ENCODE assay signal across 8 cellular contexts in the genomic region with DNA sequence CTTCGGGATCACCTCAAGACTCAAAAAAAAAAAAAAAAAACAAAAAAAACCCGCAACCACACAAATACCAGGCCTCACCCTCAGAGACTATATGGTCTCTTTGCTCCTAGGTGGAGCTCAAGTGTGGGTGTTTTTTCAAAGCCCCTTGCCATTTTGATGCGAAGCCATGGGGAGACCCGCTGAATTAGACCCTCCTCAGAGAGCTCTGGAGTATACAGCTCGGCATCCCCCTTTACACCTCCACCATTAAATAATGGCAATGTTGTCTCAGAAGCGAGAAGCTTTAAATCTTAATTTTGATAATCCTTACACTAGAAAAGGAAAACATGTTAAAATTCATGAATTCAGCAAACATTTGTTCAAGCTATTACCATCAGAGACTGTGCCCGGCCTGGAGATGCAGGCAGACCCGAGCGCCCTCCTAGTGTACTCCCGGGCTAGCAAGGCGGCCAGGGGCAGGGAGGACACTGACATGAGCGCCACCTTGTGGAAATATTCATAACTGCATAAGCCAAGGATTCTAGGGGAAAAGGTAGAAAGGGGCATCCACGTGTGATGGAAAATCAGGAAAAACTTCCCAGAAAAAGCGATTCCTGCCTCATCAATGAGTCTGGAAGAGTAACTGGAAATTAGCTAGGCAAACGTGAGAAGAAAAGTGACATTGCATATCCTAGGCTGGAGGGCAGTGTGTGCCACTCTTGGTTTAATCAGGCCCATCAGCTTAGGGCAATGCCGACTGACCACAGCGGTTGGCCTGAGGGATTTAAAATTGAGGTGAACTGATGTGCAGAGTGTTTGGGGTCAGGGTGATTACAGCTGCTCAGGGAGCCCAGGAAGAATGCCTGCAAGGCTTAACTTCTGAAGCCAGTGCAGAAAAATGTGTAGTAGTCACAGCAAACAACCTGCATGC.
DNase-seq lines count a peak whose midpoint lies in the region; ATAC-seq and TF ChIP-seq lines count a peak whose summit lies in the region.

No MANE protein-coding gene starts in this region.

- TF ChIP-seq POLR2A in HCT116 (IDR thresholded peaks at IDR 0.05; ENCODE audit: borderline replicate concordance, extremely low read depth, insufficient read depth, insufficient read length) = no peak

- CTCF ChIA-PET in HCT116 (lab: Charles Lee) = interaction anchor here (0.7 to 2.2 kb wide), 14 partner anchors 9 to 663 kb away, joined by 3 to 27 read pairs (median 6); no protein-coding TSS in a partner anchor

- H3K4me2 ChIP-seq in HCT116 (ENCODE audit: low read length) = no peak overlapping the region

- ATAC-seq in HCT116 = peak; percentile 98

- TF ChIP-seq CTCF in GM06990 (IDR thresholded peaks at IDR 0.05; ENCODE audit: insufficient read depth, low read length, poor library complexity, severe bottlenecking) (peak; percentile 75), HCT116 (IDR thresholded peaks at IDR 0.05 in 2 of 3, conservative IDR thresholded peaks at IDR 0.05 in 1 of 3; ENCODE audit: borderline replicate concordance in 1 of 3, insufficient read depth in 1 of 3, low read depth in 2 of 3, low read length in 2 of 3) (peak; percentile 80 to 90 (median 90))

- H3K79me2 ChIP-seq in HCT116 (ENCODE audit: insufficient read depth, low read length) = no peaks in the 10 kb centered on the region

- no peaks in the 10 kb centered on the region for H3K36me3 ChIP-seq in GM06990 (ENCODE audit: control insufficient read depth, insufficient read depth, low read length)
- H3K36me3 ChIP-seq in HCT116 (ENCODE audit: control insufficient read depth in 1 of 2, insufficient read depth in 2 of 2, low read length in 2 of 2) = no peaks in the 10 kb centered on the region

- H4K20me1 ChIP-seq in HCT116 (ENCODE audit: insufficient read depth) = no peaks in the 10 kb centered on the region

- no peaks in the 10 kb centered on the region for H3K9me3 ChIP-seq in HCT116 (ENCODE audit: control insufficient read depth in 1 of 2, insufficient read depth in 1 of 2, low read depth in 1 of 2, low read length in 2 of 2)

- intact Hi-C loops in HCT116 (cut with micrococcal nuclease) = loop anchor here (1.0 to 2.0 kb wide), 4 partner anchors 178 to 664 kb away; no protein-coding TSS in a partner anchor

- H3K27me3 ChIP-seq in GM06990 (replicated peaks; ENCODE audit: control insufficient read depth, insufficient read depth, low read length) (no peaks in the 10 kb centered on the region), HCT116 (ENCODE audit: insufficient read depth, low read length) (no peaks in the 10 kb centered on the region)

- RAD21 ChIA-PET in HCT116 (lab: Charles Lee; ENCODE audit: low non-redundant PET in 1 of 2, low total read pairs in 2 of 2, uncharacterized antibody in 2 of 2, unreplicated experiment in 2 of 2) = interaction anchor here (0.8 to 1.4 kb wide), 4 partner anchors 177 to 663 kb away, joined by 3 to 7 read pairs (median 3); no protein-coding TSS in a partner anchor

- DNase-seq in GM06990 (ENCODE audit: extremely low read depth, insufficient read length) (peak; percentile 9), HCT116 (ENCODE audit: low read depth, low spot score) (peak; percentile 32), NCI-H1092 (lab: John Stamatoyannopoulos, UW) (peak; percentile 42), T-helper 1 cell (peak in 4 of 5 donors; percentile 31 to 52 (median 36)), astrocyte of the hippocampus (ENCODE audit: low read depth, low spot score) (peak; percentile 70), iPS DF 4.7 (ENCODE audit: extremely low read depth, low spot score) (peak; percentile 68), cortex of kidney (lab: John Stamatoyannopoulos, UW) (no peak)
- peak; percentile 45 for DNase-seq in stimulated activated CD4-positive, alpha-beta T cell treated with anti-CD3 and anti-CD28 coated beads, Interleukin-12 subunit alpha, Interleukin-12 subunit beta, amount 100 ng/mL, for 4 hours

- H3K9ac ChIP-seq in HCT116 (ENCODE audit: low read length) = no peak overlapping the region

- no peaks in the 10 kb centered on the region for H3K4me1 ChIP-seq in HCT116 (ENCODE audit: control insufficient read depth in 1 of 2, insufficient read depth in 2 of 2, low read length in 2 of 2)

- H2AFZ ChIP-seq in HCT116 (ENCODE audit: low read depth, low read length, poor library complexity, severe bottlenecking) = peak overlapping the region; percentile 89

- TF ChIP-seq RAD21 in HCT116 (IDR thresholded peaks at IDR 0.05; ENCODE audit: low read depth) = peak; percentile 86

- H3K4me3 ChIP-seq in GM06990 (replicated peaks; ENCODE audit: low read depth, low read length) = no peak overlapping the region
- H3K4me3 ChIP-seq in HCT116 (replicated peaks in 1 of 2; ENCODE audit: low read depth in 1 of 2, low read length in 2 of 2) = no peak overlapping the region

- no TSS peak for BruUV-seq in HCT116 (replicated peaks; lab: Mats Ljungman, UMichigan)

- no peaks in the 10 kb centered on the region for H3K9me2 ChIP-seq in HCT116 (ENCODE audit: insufficient read depth)

- POLR2A ChIA-PET in HCT116 (lab: Charles Lee) = no interaction called here

- no peak overlapping the region for H3K27ac ChIP-seq in HCT116 (ENCODE audit: low read depth, low read length)

TF ChIP-seq in HCT116, 20 proteins besides CTCF, POLR2A, EP300 and RAD21:
- TF ChIP-seq EZH2 (IDR thresholded peaks at IDR 0.05) (no peak), EGR1 (IDR thresholded peaks at IDR 0.05; ENCODE audit: low read depth) (no peak), EZH2phosphoT487 (IDR thresholded peaks at IDR 0.05; ENCODE audit: borderline replicate concordance) (no peak), CEBPB (IDR thresholded peaks at IDR 0.05; ENCODE audit: low read depth) (no peak), SP1 (IDR thresholded peaks at IDR 0.05; ENCODE audit: low read depth) (no peak), JUND (IDR thresholded peaks at IDR 0.05) (no peak), FOSL1 (IDR thresholded peaks at IDR 0.05; ENCODE audit: low read depth) (no peak), YY1 (IDR thresholded peaks at IDR 0.05; ENCODE audit: extremely low read depth, insufficient replicate concordance, low read depth, low read length) (no peak), MAX (IDR thresholded peaks at IDR 0.05) (no peak), ELF1 (IDR thresholded peaks at IDR 0.05; ENCODE audit: borderline replicate concordance, low read depth) (no peak), ZBTB33 (IDR thresholded peaks at IDR 0.05; ENCODE audit: extremely low read depth, insufficient replicate concordance, low read length) (no peak)
- TF ChIP-seq, protein P1, sequence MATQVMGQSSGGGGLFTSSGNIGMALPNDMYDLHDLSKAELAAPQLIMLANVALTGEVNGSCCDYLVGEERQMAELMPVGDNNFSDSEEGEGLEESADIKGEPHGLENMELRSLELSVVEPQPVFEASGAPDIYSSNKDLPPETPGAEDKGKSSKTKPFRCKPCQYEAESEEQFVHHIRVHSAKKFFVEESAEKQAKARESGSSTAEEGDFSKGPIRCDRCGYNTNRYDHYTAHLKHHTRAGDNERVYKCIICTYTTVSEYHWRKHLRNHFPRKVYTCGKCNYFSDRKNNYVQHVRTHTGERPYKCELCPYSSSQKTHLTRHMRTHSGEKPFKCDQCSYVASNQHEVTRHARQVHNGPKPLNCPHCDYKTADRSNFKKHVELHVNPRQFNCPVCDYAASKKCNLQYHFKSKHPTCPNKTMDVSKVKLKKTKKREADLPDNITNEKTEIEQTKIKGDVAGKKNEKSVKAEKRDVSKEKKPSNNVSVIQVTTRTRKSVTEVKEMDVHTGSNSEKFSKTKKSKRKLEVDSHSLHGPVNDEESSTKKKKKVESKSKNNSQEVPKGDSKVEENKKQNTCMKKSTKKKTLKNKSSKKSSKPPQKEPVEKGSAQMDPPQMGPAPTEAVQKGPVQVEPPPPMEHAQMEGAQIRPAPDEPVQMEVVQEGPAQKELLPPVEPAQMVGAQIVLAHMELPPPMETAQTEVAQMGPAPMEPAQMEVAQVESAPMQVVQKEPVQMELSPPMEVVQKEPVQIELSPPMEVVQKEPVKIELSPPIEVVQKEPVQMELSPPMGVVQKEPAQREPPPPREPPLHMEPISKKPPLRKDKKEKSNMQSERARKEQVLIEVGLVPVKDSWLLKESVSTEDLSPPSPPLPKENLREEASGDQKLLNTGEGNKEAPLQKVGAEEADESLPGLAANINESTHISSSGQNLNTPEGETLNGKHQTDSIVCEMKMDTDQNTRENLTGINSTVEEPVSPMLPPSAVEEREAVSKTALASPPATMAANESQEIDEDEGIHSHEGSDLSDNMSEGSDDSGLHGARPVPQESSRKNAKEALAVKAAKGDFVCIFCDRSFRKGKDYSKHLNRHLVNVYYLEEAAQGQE (IDR thresholded peaks at IDR 0.05; ENCODE audit: low read depth) = no peak
- TF ChIP-seq, protein P2, sequence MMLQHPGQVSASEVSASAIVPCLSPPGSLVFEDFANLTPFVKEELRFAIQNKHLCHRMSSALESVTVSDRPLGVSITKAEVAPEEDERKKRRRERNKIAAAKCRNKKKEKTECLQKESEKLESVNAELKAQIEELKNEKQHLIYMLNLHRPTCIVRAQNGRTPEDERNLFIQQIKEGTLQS (IDR thresholded peaks at IDR 0.05) = no peak
